Comparison of ENCODE assay signal across 1 cellular context in the genomic region with DNA sequence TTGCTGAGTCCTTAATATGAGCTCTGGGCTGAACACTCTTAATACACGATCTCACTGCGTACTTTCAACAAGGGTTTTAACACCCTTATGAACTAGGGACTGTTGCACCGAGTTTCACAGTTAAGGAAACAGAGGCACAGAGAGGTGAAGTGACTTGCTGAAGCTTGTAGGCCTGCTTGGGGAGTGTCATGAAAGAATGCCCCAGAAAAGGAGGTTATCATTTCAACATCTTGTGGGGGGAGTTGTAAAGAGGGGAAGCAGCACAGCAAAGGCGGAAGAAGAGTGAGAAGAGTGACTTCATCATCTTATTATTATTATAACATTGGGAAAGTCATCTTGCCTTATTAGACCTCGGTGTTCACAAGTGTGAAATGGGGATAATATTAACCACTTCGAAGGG.
TF ChIP-seq lines count a peak whose summit lies in the region.

No MANE protein-coding gene starts in this region.

TF ChIP-seq in SK-N-SH treated with all-trans-retinoic acid at 6 μM for 48 hours, 23 proteins besides CTCF, POLR2A, EP300 and RAD21 (continued from another document):
- TF ChIP-seq, protein P1, sequence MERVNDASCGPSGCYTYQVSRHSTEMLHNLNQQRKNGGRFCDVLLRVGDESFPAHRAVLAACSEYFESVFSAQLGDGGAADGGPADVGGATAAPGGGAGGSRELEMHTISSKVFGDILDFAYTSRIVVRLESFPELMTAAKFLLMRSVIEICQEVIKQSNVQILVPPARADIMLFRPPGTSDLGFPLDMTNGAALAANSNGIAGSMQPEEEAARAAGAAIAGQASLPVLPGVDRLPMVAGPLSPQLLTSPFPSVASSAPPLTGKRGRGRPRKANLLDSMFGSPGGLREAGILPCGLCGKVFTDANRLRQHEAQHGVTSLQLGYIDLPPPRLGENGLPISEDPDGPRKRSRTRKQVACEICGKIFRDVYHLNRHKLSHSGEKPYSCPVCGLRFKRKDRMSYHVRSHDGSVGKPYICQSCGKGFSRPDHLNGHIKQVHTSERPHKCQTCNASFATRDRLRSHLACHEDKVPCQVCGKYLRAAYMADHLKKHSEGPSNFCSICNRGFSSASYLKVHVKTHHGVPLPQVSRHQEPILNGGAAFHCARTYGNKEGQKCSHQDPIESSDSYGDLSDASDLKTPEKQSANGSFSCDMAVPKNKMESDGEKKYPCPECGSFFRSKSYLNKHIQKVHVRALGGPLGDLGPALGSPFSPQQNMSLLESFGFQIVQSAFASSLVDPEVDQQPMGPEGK (CRISPR knock-in tag; IDR thresholded peaks at IDR 0.05; ENCODE audit: borderline replicate concordance), result no peak
- TF ChIP-seq TSHZ2 (CRISPR knock-in tag; IDR thresholded peaks at IDR 0.05), result no peak
- TF ChIP-seq RARB (CRISPR knock-in tag; IDR thresholded peaks at IDR 0.05), result no peak
